34 cellular contexts compared by ENCODE assay signal in genomic region chr15:22893881-22894280, GRCh38.
"Had no signal": no experiment of that assay in that cellular context is flagged by ENCODE, and none has a peak within 500 bp of the region (broad histone marks: within the 10 kb centered on the region; RNA-seq: fewer than 3 reads in every experiment).

No MANE protein-coding gene starts in this region.

- H3K27me3 ChIP-seq: ascending aorta, cardiac muscle cell had no signal

- DNase-seq: activated B cell treated with CpG ODN at 0.5 μM for 24 hours; activated CD4-positive, alpha-beta memory T cell treated with anti-CD3 and anti-CD28 coated beads for 36 hours; activated CD4-positive, alpha-beta T cell treated with anti-CD3 and anti-CD28 coated beads for 4 hours; activated CD4-positive, alpha-beta T cell treated with anti-CD3 and anti-CD28 coated beads, Interleukin-2, amount 10 ng/mL, durations not matched to agents 24 days and 14 days; activated CD4-positive, alpha-beta T cell treated with anti-CD3 and anti-CD28 coated beads, Interleukin-2, amount 50 U/mL, for 1 hour; activated CD4-positive, alpha-beta T cell treated with anti-CD3 and anti-CD28 coated beads, Interleukin-2, amount 50 U/mL, for 4 hours; activated CD4-positive, CD25-positive, alpha-beta regulatory T cell treated with anti-CD3 and anti-CD28 coated beads, Interleukin-2, amount 50 U/mL, for 72 hours; activated CD8-positive, alpha-beta memory T cell treated with anti-CD3 and anti-CD28 coated beads, Interleukin-2, amount 50 U/mL, for 4 hours; activated CD8-positive, alpha-beta T cell treated with anti-CD3 and anti-CD28 coated beads for 36 hours; activated effector memory CD4-positive, alpha-beta T cell treated with Interleukin-2 at 50 U/mL for 16 hours; activated gamma-delta T cell; activated naive CD4-positive, alpha-beta T cell treated with Interleukin-2 at 50 U/mL for 16 hours; activated naive CD8-positive, alpha-beta T cell treated with anti-CD3 and anti-CD28 coated beads, Interleukin-2, amount 10 ng/mL, durations not matched to agents 7 days and 5 days; activated naive CD8-positive, alpha-beta T cell treated with anti-CD3 and anti-CD28 coated beads, Interleukin-2, amount 50 U/mL, for 24 hours; activated T-cell treated with anti-CD3 and anti-CD28 coated beads for 4 hours; activated T-cell treated with anti-CD3 and anti-CD28 coated beads, Interleukin-2, amount 50 U/mL, for 24 hours; activated T-cell treated with anti-CD3 and anti-CD28 coated beads, Interleukin-2, amount 50 U/mL, for 48 hours; amygdala; anterior cingulate cortex; caudate nucleus; cerebellar nuclear complex; T-helper 1 cell; T-helper 2 cell; T-helper 9 cell had no signal

- H3K27ac Mint-ChIP-seq: activated B cell treated with CpG ODN at 0.5 μM for 24 hours; activated CD4-positive, alpha-beta memory T cell treated with anti-CD3 and anti-CD28 coated beads for 36 hours; activated CD4-positive, alpha-beta T cell treated with anti-CD3 and anti-CD28 coated beads, Interleukin-2, amount 10 ng/mL, durations not matched to agents 24 days and 14 days; activated CD8-positive, alpha-beta T cell treated with anti-CD3 and anti-CD28 coated beads for 36 hours; activated naive CD4-positive, alpha-beta T cell treated with anti-CD3 and anti-CD28 coated beads, Interleukin-2, amount 50 U/mL, for 24 hours; activated naive CD8-positive, alpha-beta T cell; activated naive CD8-positive, alpha-beta T cell treated with anti-CD3 and anti-CD28 coated beads, Interleukin-2, amount 10 ng/mL, durations not matched to agents 7 days and 5 days; activated naive CD8-positive, alpha-beta T cell treated with anti-CD3 and anti-CD28 coated beads, Interleukin-2, amount 50 U/mL, for 24 hours; activated T-cell treated with anti-CD3 and anti-CD28 coated beads, Interleukin-2, amount 50 U/mL, for 24 hours; activated T-helper 2 cell treated with anti-CD3 and anti-CD28 coated beads, Interferon-gamma antibody, Interleukin-2, Interleukin-4, amounts not matched to agents 10 μg/mL and 5 μg/mL and 100 μg/mL, durations not matched to agents 14 hours and 24 hours and 36 hours; T-helper 1 cell treated with Interleukin-12 subunit alpha and Interleukin-12 subunit beta and Interleukin-4 antibody, amounts not matched to agents 30 μg/mL and 1 μg/mL, for 36 hours; T-helper 2 cell treated with Interferon-gamma antibody and Interleukin-4, amounts not matched to agents 5 μg/mL and 100 μg/mL, for 36 hours had no signal

- H3K36me3 ChIP-seq: cardiac muscle cell had no signal

- H3K4me3 Mint-ChIP-seq: activated B cell treated with CpG ODN at 0.5 μM for 24 hours; activated CD4-positive, alpha-beta memory T cell treated with anti-CD3 and anti-CD28 coated beads for 36 hours; activated CD4-positive, alpha-beta T cell treated with anti-CD3 and anti-CD28 coated beads, Interleukin-2, amount 10 ng/mL, durations not matched to agents 24 days and 14 days; activated CD8-positive, alpha-beta T cell treated with anti-CD3 and anti-CD28 coated beads for 36 hours; activated naive CD4-positive, alpha-beta T cell treated with anti-CD3 and anti-CD28 coated beads, Interleukin-2, amount 50 U/mL, for 24 hours; activated naive CD8-positive, alpha-beta T cell; activated naive CD8-positive, alpha-beta T cell treated with anti-CD3 and anti-CD28 coated beads, Interleukin-2, amount 10 ng/mL, durations not matched to agents 7 days and 5 days; activated naive CD8-positive, alpha-beta T cell treated with anti-CD3 and anti-CD28 coated beads, Interleukin-2, amount 50 U/mL, for 24 hours; activated T-cell treated with anti-CD3 and anti-CD28 coated beads, Interleukin-2, amount 50 U/mL, for 24 hours; brain; central memory CD8-positive, alpha-beta T cell; T-helper 1 cell treated with Interleukin-12 subunit alpha and Interleukin-12 subunit beta and Interleukin-4 antibody, amounts not matched to agents 30 μg/mL and 1 μg/mL, for 36 hours; T-helper 2 cell treated with Interferon-gamma antibody and Interleukin-4, amounts not matched to agents 5 μg/mL and 100 μg/mL, for 36 hours had no signal

- H3K27ac ChIP-seq: ascending aorta, VCaP had no signal

- H3K4me1 ChIP-seq: ascending aorta had no signal

- H3K4me1 Mint-ChIP-seq: activated B cell treated with CpG ODN at 0.5 μM for 24 hours; activated naive CD4-positive, alpha-beta T cell treated with anti-CD3 and anti-CD28 coated beads, Interleukin-2, amount 50 U/mL, for 24 hours; activated naive CD8-positive, alpha-beta T cell treated with anti-CD3 and anti-CD28 coated beads, Interleukin-2, amount 50 U/mL, for 24 hours; brain; central memory CD8-positive, alpha-beta T cell had no signal

- H3K27me3 Mint-ChIP-seq: activated B cell treated with CpG ODN at 0.5 μM for 24 hours; activated CD4-positive, alpha-beta memory T cell treated with anti-CD3 and anti-CD28 coated beads for 36 hours; activated CD4-positive, alpha-beta T cell treated with anti-CD3 and anti-CD28 coated beads, Interleukin-2, amount 10 ng/mL, durations not matched to agents 24 days and 14 days; activated CD8-positive, alpha-beta T cell treated with anti-CD3 and anti-CD28 coated beads for 36 hours; activated naive CD4-positive, alpha-beta T cell treated with anti-CD3 and anti-CD28 coated beads, Interleukin-2, amount 50 U/mL, for 24 hours; activated naive CD8-positive, alpha-beta T cell; activated naive CD8-positive, alpha-beta T cell treated with anti-CD3 and anti-CD28 coated beads, Interleukin-2, amount 10 ng/mL, durations not matched to agents 7 days and 5 days; activated naive CD8-positive, alpha-beta T cell treated with anti-CD3 and anti-CD28 coated beads, Interleukin-2, amount 50 U/mL, for 24 hours; activated T-cell treated with anti-CD3 and anti-CD28 coated beads, Interleukin-2, amount 50 U/mL, for 24 hours; brain; central memory CD8-positive, alpha-beta T cell had no signal

- H3K4me3 ChIP-seq: ascending aorta, cardiac muscle cell had no signal

- H3K9me3 ChIP-seq: ascending aorta had no signal

- H3K9me3 Mint-ChIP-seq: activated B cell treated with CpG ODN at 0.5 μM for 24 hours; activated CD4-positive, alpha-beta memory T cell treated with anti-CD3 and anti-CD28 coated beads for 36 hours; activated CD4-positive, alpha-beta T cell treated with anti-CD3 and anti-CD28 coated beads, Interleukin-2, amount 10 ng/mL, durations not matched to agents 24 days and 14 days; activated CD8-positive, alpha-beta T cell treated with anti-CD3 and anti-CD28 coated beads for 36 hours; activated naive CD4-positive, alpha-beta T cell treated with anti-CD3 and anti-CD28 coated beads, Interleukin-2, amount 50 U/mL, for 24 hours; activated naive CD8-positive, alpha-beta T cell treated with anti-CD3 and anti-CD28 coated beads, Interleukin-2, amount 10 ng/mL, durations not matched to agents 7 days and 5 days; activated naive CD8-positive, alpha-beta T cell treated with anti-CD3 and anti-CD28 coated beads, Interleukin-2, amount 50 U/mL, for 24 hours; activated T-cell treated with anti-CD3 and anti-CD28 coated beads, Interleukin-2, amount 50 U/mL, for 24 hours; activated T-helper 2 cell treated with anti-CD3 and anti-CD28 coated beads, Interferon-gamma antibody, Interleukin-2, Interleukin-4, amounts not matched to agents 10 μg/mL and 5 μg/mL and 100 μg/mL, durations not matched to agents 14 hours and 24 hours and 36 hours; brain; central memory CD8-positive, alpha-beta T cell; T-helper 1 cell treated with Interleukin-12 subunit alpha and Interleukin-12 subunit beta and Interleukin-4 antibody, amounts not matched to agents 30 μg/mL and 1 μg/mL, for 36 hours; T-helper 2 cell treated with Interferon-gamma antibody and Interleukin-4, amounts not matched to agents 5 μg/mL and 100 μg/mL, for 36 hours had no signal

- ATAC-seq: activated CD8-positive, alpha-beta T cell treated with anti-CD3 and anti-CD28 coated beads for 36 hours; activated naive CD8-positive, alpha-beta T cell treated with anti-CD3 and anti-CD28 coated beads, Interleukin-2, amount 50 U/mL, for 24 hours had no signal

- H3K36me3 Mint-ChIP-seq: activated naive CD4-positive, alpha-beta T cell treated with anti-CD3 and anti-CD28 coated beads, Interleukin-2, amount 50 U/mL, for 24 hours; activated naive CD8-positive, alpha-beta T cell; activated naive CD8-positive, alpha-beta T cell treated with anti-CD3 and anti-CD28 coated beads, Interleukin-2, amount 10 ng/mL, durations not matched to agents 7 days and 5 days had no signal
